1 cellular context compared by ENCODE assay signal in the genomic region with DNA sequence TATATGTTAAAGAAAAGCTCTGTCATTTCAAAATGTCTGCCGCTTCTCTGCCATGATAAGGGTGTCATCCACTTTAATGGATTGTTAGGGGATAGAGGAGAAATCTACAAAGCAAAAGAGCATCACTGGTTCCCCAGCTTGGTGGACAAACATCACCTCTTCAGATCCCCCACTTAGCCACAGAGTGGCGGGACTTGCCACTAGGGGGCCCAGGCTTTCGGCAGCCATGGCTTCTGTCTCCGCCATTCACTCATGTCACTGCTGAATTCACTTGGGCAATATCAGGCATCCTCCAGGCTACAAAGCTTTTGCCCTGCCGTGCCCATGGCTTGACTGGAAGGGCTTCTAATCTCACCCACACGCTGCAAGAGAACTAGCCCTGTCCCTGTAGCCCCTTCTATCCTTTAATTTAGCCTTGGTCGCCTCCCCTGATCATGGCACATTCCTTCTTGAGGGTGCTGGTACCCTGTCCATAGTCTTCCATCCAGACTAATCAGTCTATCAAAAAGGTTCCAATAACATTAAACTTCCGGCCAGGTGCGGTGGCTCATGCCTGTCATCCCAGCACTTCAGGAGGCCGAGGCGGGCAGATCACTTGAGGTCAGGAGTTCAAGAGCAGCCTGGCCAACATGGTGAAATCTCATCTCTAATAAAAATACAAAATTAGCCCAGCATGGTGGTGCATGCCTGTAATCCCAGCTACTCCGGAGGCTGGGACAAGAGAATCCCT.
TF ChIP-seq lines count a peak whose summit lies in the region.

No MANE protein-coding gene starts in this region.

TF ChIP-seq in HepG2, 621 proteins besides CTCF, POLR2A, EP300 and RAD21 (continued from another document and continues in another):
- TF ChIP-seq, protein P1, sequence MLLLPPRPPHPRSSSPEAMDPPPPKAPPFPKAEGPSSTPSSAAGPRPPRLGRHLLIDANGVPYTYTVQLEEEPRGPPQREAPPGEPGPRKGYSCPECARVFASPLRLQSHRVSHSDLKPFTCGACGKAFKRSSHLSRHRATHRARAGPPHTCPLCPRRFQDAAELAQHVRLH (CRISPR knock-in tag; IDR thresholded peaks at IDR 0.05; ENCODE audit: borderline replicate concordance, low read depth), result peak; percentile 22; the same call in 1 of the 2 replicates
- TF ChIP-seq MIER2 (CRISPR knock-in tag; IDR thresholded peaks at IDR 0.05), result peak; percentile 68
- TF ChIP-seq, protein P2, sequence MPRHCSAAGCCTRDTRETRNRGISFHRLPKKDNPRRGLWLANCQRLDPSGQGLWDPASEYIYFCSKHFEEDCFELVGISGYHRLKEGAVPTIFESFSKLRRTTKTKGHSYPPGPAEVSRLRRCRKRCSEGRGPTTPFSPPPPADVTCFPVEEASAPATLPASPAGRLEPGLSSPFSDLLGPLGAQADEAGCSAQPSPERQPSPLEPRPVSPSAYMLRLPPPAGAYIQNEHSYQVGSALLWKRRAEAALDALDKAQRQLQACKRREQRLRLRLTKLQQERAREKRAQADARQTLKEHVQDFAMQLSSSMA (CRISPR knock-in tag; IDR thresholded peaks at IDR 0.05), result no peak
- TF ChIP-seq YY1 (IDR thresholded peaks at IDR 0.05; ENCODE audit: insufficient read depth, insufficient replicate concordance, low read depth, low read length), result peak; percentile 91
- TF ChIP-seq, protein P3, sequence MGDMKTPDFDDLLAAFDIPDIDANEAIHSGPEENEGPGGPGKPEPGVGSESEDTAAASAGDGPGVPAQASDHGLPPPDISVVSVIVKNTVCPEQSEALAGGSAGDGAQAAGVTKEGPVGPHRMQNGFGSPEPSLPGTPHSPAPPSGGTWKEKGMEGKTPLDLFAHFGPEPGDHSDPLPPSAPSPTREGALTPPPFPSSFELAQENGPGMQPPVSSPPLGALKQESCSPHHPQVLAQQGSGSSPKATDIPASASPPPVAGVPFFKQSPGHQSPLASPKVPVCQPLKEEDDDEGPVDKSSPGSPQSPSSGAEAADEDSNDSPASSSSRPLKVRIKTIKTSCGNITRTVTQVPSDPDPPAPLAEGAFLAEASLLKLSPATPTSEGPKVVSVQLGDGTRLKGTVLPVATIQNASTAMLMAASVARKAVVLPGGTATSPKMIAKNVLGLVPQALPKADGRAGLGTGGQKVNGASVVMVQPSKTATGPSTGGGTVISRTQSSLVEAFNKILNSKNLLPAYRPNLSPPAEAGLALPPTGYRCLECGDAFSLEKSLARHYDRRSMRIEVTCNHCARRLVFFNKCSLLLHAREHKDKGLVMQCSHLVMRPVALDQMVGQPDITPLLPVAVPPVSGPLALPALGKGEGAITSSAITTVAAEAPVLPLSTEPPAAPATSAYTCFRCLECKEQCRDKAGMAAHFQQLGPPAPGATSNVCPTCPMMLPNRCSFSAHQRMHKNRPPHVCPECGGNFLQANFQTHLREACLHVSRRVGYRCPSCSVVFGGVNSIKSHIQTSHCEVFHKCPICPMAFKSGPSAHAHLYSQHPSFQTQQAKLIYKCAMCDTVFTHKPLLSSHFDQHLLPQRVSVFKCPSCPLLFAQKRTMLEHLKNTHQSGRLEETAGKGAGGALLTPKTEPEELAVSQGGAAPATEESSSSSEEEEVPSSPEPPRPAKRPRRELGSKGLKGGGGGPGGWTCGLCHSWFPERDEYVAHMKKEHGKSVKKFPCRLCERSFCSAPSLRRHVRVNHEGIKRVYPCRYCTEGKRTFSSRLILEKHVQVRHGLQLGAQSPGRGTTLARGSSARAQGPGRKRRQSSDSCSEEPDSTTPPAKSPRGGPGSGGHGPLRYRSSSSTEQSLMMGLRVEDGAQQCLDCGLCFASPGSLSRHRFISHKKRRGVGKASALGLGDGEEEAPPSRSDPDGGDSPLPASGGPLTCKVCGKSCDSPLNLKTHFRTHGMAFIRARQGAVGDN (CRISPR knock-in tag; IDR thresholded peaks at IDR 0.05), result peak; percentile 15; the same call in 1 of the 2 replicates
- no peak for TF ChIP-seq MED13 (CRISPR knock-in tag; IDR thresholded peaks at IDR 0.05)
- TF ChIP-seq, protein P4, sequence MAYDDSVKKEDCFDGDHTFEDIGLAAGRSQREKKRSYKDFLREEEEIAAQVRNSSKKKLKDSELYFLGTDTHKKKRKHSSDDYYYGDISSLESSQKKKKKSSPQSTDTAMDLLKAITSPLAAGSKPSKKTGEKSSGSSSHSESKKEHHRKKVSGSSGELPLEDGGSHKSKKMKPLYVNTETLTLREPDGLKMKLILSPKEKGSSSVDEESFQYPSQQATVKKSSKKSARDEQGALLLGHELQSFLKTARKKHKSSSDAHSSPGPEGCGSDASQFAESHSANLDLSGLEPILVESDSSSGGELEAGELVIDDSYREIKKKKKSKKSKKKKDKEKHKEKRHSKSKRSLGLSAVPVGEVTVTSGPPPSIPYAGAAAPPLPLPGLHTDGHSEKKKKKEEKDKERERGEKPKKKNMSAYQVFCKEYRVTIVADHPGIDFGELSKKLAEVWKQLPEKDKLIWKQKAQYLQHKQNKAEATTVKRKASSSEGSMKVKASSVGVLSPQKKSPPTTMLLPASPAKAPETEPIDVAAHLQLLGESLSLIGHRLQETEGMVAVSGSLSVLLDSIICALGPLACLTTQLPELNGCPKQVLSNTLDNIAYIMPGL (CRISPR knock-in tag; IDR thresholded peaks at IDR 0.05; ENCODE audit: borderline replicate concordance in 1 of 2, low read depth in 1 of 2), result peak in 1 of 2 experiments; percentile 79; a peak in 2 of 4 replicates
- peak; percentile 75; the same call in 1 of the 2 replicates for TF ChIP-seq KDM2A (CRISPR knock-in tag; IDR thresholded peaks at IDR 0.05; ENCODE audit: borderline replicate concordance, low read depth)
- TF ChIP-seq, protein P5, sequence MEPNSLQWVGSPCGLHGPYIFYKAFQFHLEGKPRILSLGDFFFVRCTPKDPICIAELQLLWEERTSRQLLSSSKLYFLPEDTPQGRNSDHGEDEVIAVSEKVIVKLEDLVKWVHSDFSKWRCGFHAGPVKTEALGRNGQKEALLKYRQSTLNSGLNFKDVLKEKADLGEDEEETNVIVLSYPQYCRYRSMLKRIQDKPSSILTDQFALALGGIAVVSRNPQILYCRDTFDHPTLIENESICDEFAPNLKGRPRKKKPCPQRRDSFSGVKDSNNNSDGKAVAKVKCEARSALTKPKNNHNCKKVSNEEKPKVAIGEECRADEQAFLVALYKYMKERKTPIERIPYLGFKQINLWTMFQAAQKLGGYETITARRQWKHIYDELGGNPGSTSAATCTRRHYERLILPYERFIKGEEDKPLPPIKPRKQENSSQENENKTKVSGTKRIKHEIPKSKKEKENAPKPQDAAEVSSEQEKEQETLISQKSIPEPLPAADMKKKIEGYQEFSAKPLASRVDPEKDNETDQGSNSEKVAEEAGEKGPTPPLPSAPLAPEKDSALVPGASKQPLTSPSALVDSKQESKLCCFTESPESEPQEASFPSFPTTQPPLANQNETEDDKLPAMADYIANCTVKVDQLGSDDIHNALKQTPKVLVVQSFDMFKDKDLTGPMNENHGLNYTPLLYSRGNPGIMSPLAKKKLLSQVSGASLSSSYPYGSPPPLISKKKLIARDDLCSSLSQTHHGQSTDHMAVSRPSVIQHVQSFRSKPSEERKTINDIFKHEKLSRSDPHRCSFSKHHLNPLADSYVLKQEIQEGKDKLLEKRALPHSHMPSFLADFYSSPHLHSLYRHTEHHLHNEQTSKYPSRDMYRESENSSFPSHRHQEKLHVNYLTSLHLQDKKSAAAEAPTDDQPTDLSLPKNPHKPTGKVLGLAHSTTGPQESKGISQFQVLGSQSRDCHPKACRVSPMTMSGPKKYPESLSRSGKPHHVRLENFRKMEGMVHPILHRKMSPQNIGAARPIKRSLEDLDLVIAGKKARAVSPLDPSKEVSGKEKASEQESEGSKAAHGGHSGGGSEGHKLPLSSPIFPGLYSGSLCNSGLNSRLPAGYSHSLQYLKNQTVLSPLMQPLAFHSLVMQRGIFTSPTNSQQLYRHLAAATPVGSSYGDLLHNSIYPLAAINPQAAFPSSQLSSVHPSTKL (CRISPR knock-in tag; IDR thresholded peaks at IDR 0.05), result peak; percentile 30; the same call in 1 of the 2 replicates
- TF ChIP-seq MIXL1 (CRISPR knock-in tag; IDR thresholded peaks at IDR 0.05), result 0 out of 2 replicates have a peak, but pooled peaks have one; percentile 29
- no peak for TF ChIP-seq RXRA (CRISPR knock-in tag; IDR thresholded peaks at IDR 0.05)
- peak; percentile 45; the same call in 1 of the 2 replicates for TF ChIP-seq CEBPB (IDR thresholded peaks at IDR 0.05; ENCODE audit: borderline replicate concordance, low read depth, low read length)
- TF ChIP-seq FOSL2 (CRISPR knock-in tag; IDR thresholded peaks at IDR 0.05), result peak; percentile 38; the same call in 1 of the 2 replicates
- TF ChIP-seq MYC (CRISPR knock-in tag; IDR thresholded peaks at IDR 0.05; ENCODE audit: borderline replicate concordance), result peak; percentile 16; the same call in 1 of the 2 replicates
- TF ChIP-seq, protein P6, sequence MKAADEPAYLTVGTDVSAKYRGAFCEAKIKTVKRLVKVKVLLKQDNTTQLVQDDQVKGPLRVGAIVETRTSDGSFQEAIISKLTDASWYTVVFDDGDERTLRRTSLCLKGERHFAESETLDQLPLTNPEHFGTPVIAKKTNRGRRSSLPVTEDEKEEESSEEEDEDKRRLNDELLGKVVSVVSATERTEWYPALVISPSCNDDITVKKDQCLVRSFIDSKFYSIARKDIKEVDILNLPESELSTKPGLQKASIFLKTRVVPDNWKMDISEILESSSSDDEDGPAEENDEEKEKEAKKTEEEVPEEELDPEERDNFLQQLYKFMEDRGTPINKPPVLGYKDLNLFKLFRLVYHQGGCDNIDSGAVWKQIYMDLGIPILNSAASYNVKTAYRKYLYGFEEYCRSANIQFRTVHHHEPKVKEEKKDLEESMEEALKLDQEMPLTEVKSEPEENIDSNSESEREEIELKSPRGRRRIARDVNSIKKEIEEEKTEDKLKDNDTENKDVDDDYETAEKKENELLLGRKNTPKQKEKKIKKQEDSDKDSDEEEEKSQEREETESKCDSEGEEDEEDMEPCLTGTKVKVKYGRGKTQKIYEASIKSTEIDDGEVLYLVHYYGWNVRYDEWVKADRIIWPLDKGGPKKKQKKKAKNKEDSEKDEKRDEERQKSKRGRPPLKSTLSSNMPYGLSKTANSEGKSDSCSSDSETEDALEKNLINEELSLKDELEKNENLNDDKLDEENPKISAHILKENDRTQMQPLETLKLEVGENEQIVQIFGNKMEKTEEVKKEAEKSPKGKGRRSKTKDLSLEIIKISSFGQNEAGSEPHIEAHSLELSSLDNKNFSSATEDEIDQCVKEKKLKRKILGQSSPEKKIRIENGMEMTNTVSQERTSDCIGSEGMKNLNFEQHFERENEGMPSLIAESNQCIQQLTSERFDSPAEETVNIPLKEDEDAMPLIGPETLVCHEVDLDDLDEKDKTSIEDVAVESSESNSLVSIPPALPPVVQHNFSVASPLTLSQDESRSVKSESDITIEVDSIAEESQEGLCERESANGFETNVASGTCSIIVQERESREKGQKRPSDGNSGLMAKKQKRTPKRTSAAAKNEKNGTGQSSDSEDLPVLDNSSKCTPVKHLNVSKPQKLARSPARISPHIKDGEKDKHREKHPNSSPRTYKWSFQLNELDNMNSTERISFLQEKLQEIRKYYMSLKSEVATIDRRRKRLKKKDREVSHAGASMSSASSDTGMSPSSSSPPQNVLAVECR (CRISPR knock-in tag; IDR thresholded peaks at IDR 0.05; ENCODE audit: borderline replicate concordance), result no peak
- TF ChIP-seq TAF1 (CRISPR knock-in tag; IDR thresholded peaks at IDR 0.05), result 0 out of 2 replicates have a peak, but pooled peaks have one; percentile 12
- TF ChIP-seq MAFG (CRISPR knock-in tag; IDR thresholded peaks at IDR 0.05), result no peak
- TF ChIP-seq STAG1 (CRISPR knock-in tag; IDR thresholded peaks at IDR 0.05), result peak; percentile 70
- TF ChIP-seq, protein P7, sequence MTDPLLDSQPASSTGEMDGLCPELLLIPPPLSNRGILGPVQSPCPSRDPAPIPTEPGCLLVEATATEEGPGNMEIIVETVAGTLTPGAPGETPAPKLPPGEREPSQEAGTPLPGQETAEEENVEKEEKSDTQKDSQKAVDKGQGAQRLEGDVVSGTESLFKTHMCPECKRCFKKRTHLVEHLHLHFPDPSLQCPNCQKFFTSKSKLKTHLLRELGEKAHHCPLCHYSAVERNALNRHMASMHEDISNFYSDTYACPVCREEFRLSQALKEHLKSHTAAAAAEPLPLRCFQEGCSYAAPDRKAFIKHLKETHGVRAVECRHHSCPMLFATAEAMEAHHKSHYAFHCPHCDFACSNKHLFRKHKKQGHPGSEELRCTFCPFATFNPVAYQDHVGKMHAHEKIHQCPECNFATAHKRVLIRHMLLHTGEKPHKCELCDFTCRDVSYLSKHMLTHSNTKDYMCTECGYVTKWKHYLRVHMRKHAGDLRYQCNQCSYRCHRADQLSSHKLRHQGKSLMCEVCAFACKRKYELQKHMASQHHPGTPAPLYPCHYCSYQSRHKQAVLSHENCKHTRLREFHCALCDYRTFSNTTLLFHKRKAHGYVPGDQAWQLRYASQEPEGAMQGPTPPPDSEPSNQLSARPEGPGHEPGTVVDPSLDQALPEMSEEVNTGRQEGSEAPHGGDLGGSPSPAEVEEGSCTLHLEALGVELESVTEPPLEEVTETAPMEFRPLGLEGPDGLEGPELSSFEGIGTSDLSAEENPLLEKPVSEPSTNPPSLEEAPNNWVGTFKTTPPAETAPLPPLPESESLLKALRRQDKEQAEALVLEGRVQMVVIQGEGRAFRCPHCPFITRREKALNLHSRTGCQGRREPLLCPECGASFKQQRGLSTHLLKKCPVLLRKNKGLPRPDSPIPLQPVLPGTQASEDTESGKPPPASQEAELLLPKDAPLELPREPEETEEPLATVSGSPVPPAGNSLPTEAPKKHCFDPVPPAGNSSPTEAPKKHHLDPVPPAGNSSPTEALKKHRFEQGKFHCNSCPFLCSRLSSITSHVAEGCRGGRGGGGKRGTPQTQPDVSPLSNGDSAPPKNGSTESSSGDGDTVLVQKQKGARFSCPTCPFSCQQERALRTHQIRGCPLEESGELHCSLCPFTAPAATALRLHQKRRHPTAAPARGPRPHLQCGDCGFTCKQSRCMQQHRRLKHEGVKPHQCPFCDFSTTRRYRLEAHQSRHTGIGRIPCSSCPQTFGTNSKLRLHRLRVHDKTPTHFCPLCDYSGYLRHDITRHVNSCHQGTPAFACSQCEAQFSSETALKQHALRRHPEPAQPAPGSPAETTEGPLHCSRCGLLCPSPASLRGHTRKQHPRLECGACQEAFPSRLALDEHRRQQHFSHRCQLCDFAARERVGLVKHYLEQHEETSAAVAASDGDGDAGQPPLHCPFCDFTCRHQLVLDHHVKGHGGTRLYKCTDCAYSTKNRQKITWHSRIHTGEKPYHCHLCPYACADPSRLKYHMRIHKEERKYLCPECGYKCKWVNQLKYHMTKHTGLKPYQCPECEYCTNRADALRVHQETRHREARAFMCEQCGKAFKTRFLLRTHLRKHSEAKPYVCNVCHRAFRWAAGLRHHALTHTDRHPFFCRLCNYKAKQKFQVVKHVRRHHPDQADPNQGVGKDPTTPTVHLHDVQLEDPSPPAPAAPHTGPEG (CRISPR knock-in tag; IDR thresholded peaks at IDR 0.05), result no peak
- TF ChIP-seq THAP11 (CRISPR knock-in tag; IDR thresholded peaks at IDR 0.05), result peak; percentile 58
- TF ChIP-seq, protein P8, sequence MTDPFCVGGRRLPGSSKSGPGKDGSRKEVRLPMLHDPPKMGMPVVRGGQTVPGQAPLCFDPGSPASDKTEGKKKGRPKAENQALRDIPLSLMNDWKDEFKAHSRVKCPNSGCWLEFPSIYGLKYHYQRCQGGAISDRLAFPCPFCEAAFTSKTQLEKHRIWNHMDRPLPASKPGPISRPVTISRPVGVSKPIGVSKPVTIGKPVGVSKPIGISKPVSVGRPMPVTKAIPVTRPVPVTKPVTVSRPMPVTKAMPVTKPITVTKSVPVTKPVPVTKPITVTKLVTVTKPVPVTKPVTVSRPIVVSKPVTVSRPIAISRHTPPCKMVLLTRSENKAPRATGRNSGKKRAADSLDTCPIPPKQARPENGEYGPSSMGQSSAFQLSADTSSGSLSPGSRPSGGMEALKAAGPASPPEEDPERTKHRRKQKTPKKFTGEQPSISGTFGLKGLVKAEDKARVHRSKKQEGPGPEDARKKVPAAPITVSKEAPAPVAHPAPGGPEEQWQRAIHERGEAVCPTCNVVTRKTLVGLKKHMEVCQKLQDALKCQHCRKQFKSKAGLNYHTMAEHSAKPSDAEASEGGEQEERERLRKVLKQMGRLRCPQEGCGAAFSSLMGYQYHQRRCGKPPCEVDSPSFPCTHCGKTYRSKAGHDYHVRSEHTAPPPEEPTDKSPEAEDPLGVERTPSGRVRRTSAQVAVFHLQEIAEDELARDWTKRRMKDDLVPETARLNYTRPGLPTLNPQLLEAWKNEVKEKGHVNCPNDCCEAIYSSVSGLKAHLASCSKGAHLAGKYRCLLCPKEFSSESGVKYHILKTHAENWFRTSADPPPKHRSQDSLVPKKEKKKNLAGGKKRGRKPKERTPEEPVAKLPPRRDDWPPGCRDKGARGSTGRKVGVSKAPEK (CRISPR knock-in tag; IDR thresholded peaks at IDR 0.05; ENCODE audit: borderline replicate concordance), result no peak
